Comparison of ENCODE assay signal across 15 cellular contexts in genomic region chr5:124554746-124555145, GRCh38.
A peak's percentile ranks its signal among the peaks of the same experiment; 100 is the strongest.
DNase-seq lines count a peak whose midpoint lies in the region; ATAC-seq and TF ChIP-seq lines count a peak whose summit lies in the region.
"Had no signal": no experiment of that assay in that cellular context is flagged by ENCODE, and none has a peak within 500 bp of the region (broad histone marks: within the 10 kb centered on the region; RNA-seq: fewer than 3 reads in every experiment).

No MANE protein-coding gene starts in this region.

- H3K4me3 Mint-ChIP-seq in GM23338 (no peak overlapping the region), glutamatergic neuron (ENCODE audit: unreplicated experiment) (peak overlapping the region; percentile 27)
- H3K4me3 Mint-ChIP-seq in activated CD4-positive, alpha-beta memory T cell treated with anti-CD3 and anti-CD28 coated beads for 36 hours: no peak overlapping the region
- H3K4me3 Mint-ChIP-seq: B cell; CD8-positive, alpha-beta T cell had no signal

- H3K4me1 ChIP-seq in GM23338 (ENCODE audit: insufficient read depth) (peaks cover 30% of the 10 kb centered on the region), Panc1 (ENCODE audit: control insufficient read depth, insufficient read depth, low read length) (peaks cover 5% of the 10 kb centered on the region), upper lobe of right lung (no peaks in the 10 kb centered on the region)
- H3K4me1 ChIP-seq: BLaER1 treated with 17β-estradiol and CSF1 and Interleukin-3, amounts not matched to agents 10 nM and 100 nM had no signal

- H3K9me3 ChIP-seq in Panc1 (ENCODE audit: control insufficient read depth, insufficient read depth, low read depth, low read length) (no peaks in the 10 kb centered on the region), upper lobe of right lung (no peaks in the 10 kb centered on the region)

- H3K36me3 Mint-ChIP-seq in GM23338 (ENCODE audit: low read depth) (peaks cover 6% of the 10 kb centered on the region; the same call in 1 of the 3 replicates), glutamatergic neuron (ENCODE audit: unreplicated experiment) (no peaks in the 10 kb centered on the region)
- no peaks in the 10 kb centered on the region for H3K36me3 Mint-ChIP-seq in activated CD4-positive, alpha-beta memory T cell treated with anti-CD3 and anti-CD28 coated beads for 36 hours
- H3K36me3 Mint-ChIP-seq: CD8-positive, alpha-beta T cell had no signal

- H3K27ac ChIP-seq in GM23338 (ENCODE audit: low read depth) (no peak overlapping the region), Panc1 (ENCODE audit: low read length) (no peak overlapping the region; the same call in 1 of the 2 replicates), upper lobe of right lung (no peak overlapping the region)
- H3K27ac ChIP-seq: BLaER1 treated with 17β-estradiol and CSF1 and Interleukin-3, amounts not matched to agents 10 nM and 100 nM; GM23248 had no signal

- no peak overlapping the region for H2AFZ ChIP-seq in GM23338
- H2AFZ ChIP-seq: GM23248 had no signal

- no peaks in the 10 kb centered on the region for H4K20me1 ChIP-seq in GM23338 (replicated peaks; ENCODE audit: insufficient read depth)
- H4K20me1 ChIP-seq: BLaER1 treated with 17β-estradiol and CSF1 and Interleukin-3, amounts not matched to agents 10 nM and 100 nM had no signal

- H3K27ac Mint-ChIP-seq in GM23338 (no peak overlapping the region), glutamatergic neuron (ENCODE audit: unreplicated experiment) (peak overlapping the region; percentile 94)
- H3K27ac Mint-ChIP-seq in activated CD4-positive, alpha-beta memory T cell treated with anti-CD3 and anti-CD28 coated beads for 36 hours: no peak overlapping the region
- H3K27ac Mint-ChIP-seq: B cell; CD8-positive, alpha-beta T cell had no signal

- H3K9me3 Mint-ChIP-seq in GM23338 (no peaks in the 10 kb centered on the region; the same call in 2 of the 3 replicates), glutamatergic neuron (ENCODE audit: unreplicated experiment) (peaks cover 2% of the 10 kb centered on the region)
- H3K9me3 Mint-ChIP-seq in activated CD4-positive, alpha-beta memory T cell treated with anti-CD3 and anti-CD28 coated beads for 36 hours: peaks cover 2% of the 10 kb centered on the region
- H3K9me3 Mint-ChIP-seq: CD8-positive, alpha-beta T cell had no signal

- H3K27me3 Mint-ChIP-seq in GM23338 (ENCODE audit: insufficient read depth, low read depth, poor library complexity) (peaks cover 8% of the 10 kb centered on the region), glutamatergic neuron (ENCODE audit: unreplicated experiment) (no peaks in the 10 kb centered on the region)
- no peaks in the 10 kb centered on the region for H3K27me3 Mint-ChIP-seq in activated CD4-positive, alpha-beta memory T cell treated with anti-CD3 and anti-CD28 coated beads for 36 hours
- H3K27me3 Mint-ChIP-seq: B cell had no signal

- H3K4me1 Mint-ChIP-seq in GM23338: peaks cover 25% of the 10 kb centered on the region
- H3K4me1 Mint-ChIP-seq in glutamatergic neuron (ENCODE audit: low read depth, unreplicated experiment): peaks cover 24% of the 10 kb centered on the region
- H3K4me1 Mint-ChIP-seq in activated CD4-positive, alpha-beta memory T cell treated with anti-CD3 and anti-CD28 coated beads for 36 hours (ENCODE audit: low read depth): no peaks in the 10 kb centered on the region

- ATAC-seq in GM23338 (peak; percentile 48; the same call in 2 of the 3 replicates), Panc1 (peak; percentile 30; the same call in 1 of the 2 replicates), upper lobe of right lung (no peak), HG03439 (IDR thresholded peaks at IDR 0.05; ENCODE audit: unreplicated experiment) (no peak)
- ATAC-seq: CD8-positive, alpha-beta T cell had no signal

- CTCF ChIA-PET in Panc1 (lab: Charles Lee): no interaction called here
- CTCF ChIA-PET in activated CD4-positive, alpha-beta memory T cell treated with anti-CD3 and anti-CD28 coated beads for 36 hours (lab: Charles Lee): no interaction called here

- peak overlapping the region; percentile 3; the same call in 1 of the 2 replicates for H3K4me2 ChIP-seq in GM23338
- H3K4me2 ChIP-seq: BLaER1 treated with 17β-estradiol and CSF1 and Interleukin-3, amounts not matched to agents 10 nM and 100 nM had no signal

- no peaks in the 10 kb centered on the region for H3F3A ChIP-seq in GM23338 (replicated peaks; ENCODE audit: low read depth)

- H3K27me3 ChIP-seq in GM23338 (ENCODE audit: insufficient read depth): peaks cover 17% of the 10 kb centered on the region; the same call in 1 of the 2 replicates
- H3K27me3 ChIP-seq in Panc1 (ENCODE audit: control insufficient read depth, insufficient read depth, low read length): no peaks in the 10 kb centered on the region
- H3K27me3 ChIP-seq in upper lobe of right lung: no peaks in the 10 kb centered on the region
- H3K27me3 ChIP-seq: BLaER1 treated with 17β-estradiol and CSF1 and Interleukin-3, amounts not matched to agents 10 nM and 100 nM had no signal

- H3K9me2 ChIP-seq in GM23338 (ENCODE audit: insufficient read depth): no peaks in the 10 kb centered on the region

- POLR2A ChIA-PET in Panc1 (lab: Charles Lee): no interaction called here
- POLR2A ChIA-PET in activated CD4-positive, alpha-beta memory T cell treated with anti-CD3 and anti-CD28 coated beads for 36 hours (lab: Charles Lee): no interaction called here

- in situ Hi-C loops in Panc1 (cut with HindIII; ENCODE audit: low pct_unique_long_range_greater_than_20kb, low sequenced_read_pairs): no loop called here

- DNase-seq in GM23338 (ENCODE audit: low spot score) (peak; percentile 20), Panc1 (ENCODE audit: low read depth, low spot score) (no peak), glutamatergic neuron (no peak), renal cortical epithelial cell (ENCODE audit: low read depth) (peak; percentile 18), upper lobe of right lung (no peak)
- no peak for DNase-seq in activated CD4-positive, alpha-beta memory T cell treated with anti-CD3 and anti-CD28 coated beads for 36 hours
- DNase-seq: Calu3; CD8-positive, alpha-beta T cell; DMS79 treated with DMSO at 0.1 percent for 48 hours; GF-D8; GM23248; HCEC 1CT had no signal

- H3K36me3 ChIP-seq in GM23338 (ENCODE audit: insufficient read depth): no peaks in the 10 kb centered on the region
- no peaks in the 10 kb centered on the region for H3K36me3 ChIP-seq in Panc1 (ENCODE audit: control insufficient read depth, insufficient read depth, low read length)
- no peaks in the 10 kb centered on the region for H3K36me3 ChIP-seq in upper lobe of right lung
- H3K36me3 ChIP-seq: BLaER1 treated with 17β-estradiol and CSF1 and Interleukin-3, amounts not matched to agents 10 nM and 100 nM had no signal

- intact Hi-C loops in Panc1 (cut with micrococcal nuclease; ENCODE audit: unreplicated experiment): no loop called here
- intact Hi-C loops in activated CD4-positive, alpha-beta memory T cell treated with anti-CD3 and anti-CD28 coated beads for 36 hours (cut with micrococcal nuclease): no loop called here
- intact Hi-C loops in upper lobe of right lung (cut with DNase I): no loop called here

- H3K4me3 ChIP-seq in GM23338 (no peak overlapping the region), Panc1 (ENCODE audit: low read depth in 2 of 2, low read length in 2 of 2) (no peak overlapping the region), upper lobe of right lung (no peak overlapping the region)
- H3K4me3 ChIP-seq: BLaER1 treated with 17β-estradiol and CSF1 and Interleukin-3, amounts not matched to agents 10 nM and 100 nM; GM23248 had no signal

- TF ChIP-seq CTCF in GM23338 (conservative IDR thresholded peaks at IDR 0.05; ENCODE audit: low read depth in 2 of 2) (no peak), Panc1 (IDR thresholded peaks at IDR 0.05) (no peak), glutamatergic neuron (IDR thresholded peaks at IDR 0.05; ENCODE audit: partially characterized antibody, unreplicated experiment) (no peak), upper lobe of right lung (IDR thresholded peaks at IDR 0.05) (no peak)

- H3K79me2 ChIP-seq in GM23338 (replicated peaks; ENCODE audit: insufficient read depth): no peaks in the 10 kb centered on the region

- no TSS peak for BruUV-seq in Panc1 (replicated peaks; lab: Mats Ljungman, UMichigan)

TF ChIP-seq in GM23338, 12 proteins besides CTCF, POLR2A, EP300 and RAD21 (continues in another document):
- TF ChIP-seq, protein P1, sequence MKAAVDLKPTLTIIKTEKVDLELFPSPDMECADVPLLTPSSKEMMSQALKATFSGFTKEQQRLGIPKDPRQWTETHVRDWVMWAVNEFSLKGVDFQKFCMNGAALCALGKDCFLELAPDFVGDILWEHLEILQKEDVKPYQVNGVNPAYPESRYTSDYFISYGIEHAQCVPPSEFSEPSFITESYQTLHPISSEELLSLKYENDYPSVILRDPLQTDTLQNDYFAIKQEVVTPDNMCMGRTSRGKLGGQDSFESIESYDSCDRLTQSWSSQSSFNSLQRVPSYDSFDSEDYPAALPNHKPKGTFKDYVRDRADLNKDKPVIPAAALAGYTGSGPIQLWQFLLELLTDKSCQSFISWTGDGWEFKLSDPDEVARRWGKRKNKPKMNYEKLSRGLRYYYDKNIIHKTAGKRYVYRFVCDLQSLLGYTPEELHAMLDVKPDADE (IDR thresholded peaks at IDR 0.05): no peak
- TF ChIP-seq NANOG (IDR thresholded peaks at IDR 0.05; ENCODE audit: borderline replicate concordance) (no peak), ZNF331 (CRISPR knock-in tag; IDR thresholded peaks at IDR 0.05; ENCODE audit: low read depth) (no peak), CREB1 (CRISPR knock-in tag; IDR thresholded peaks at IDR 0.05; ENCODE audit: low read depth) (no peak)

Comparison
In these comparisons a context has a peak if more than half of its experiments do, and no peak if none do; other contexts are left out.
1. ATAC-seq: peak in GM23338 (single experiment) and Panc1 (single experiment); none in upper lobe of right lung (single experiment) and HG03439 (single experiment).
2. DNase-seq: peak in GM23338 (single experiment) and renal cortical epithelial cell (single experiment); none in Panc1 (single experiment), glutamatergic neuron (single experiment), activated CD4-positive, alpha-beta memory T cell treated with anti-CD3 and anti-CD28 coated beads for 36 hours (single experiment) and upper lobe of right lung (single experiment).